ENCODE assay signal across 8 cellular contexts in genomic region chr19:54164369-54165068, GRCh38. TPM values are rescaled to one million over a fixed set of nuclear protein-coding genes. Genes with fewer than 3 reads are reported as not detected.
DNase-seq lines count a peak whose midpoint lies in the region; ATAC-seq and TF ChIP-seq lines count a peak whose summit lies in the region.

No MANE protein-coding gene starts in this region.

- POLR2A ChIA-PET in Panc1 (lab: Charles Lee): interaction anchor here (0.6 kb wide), 1 partner anchor 28 kb away, joined by 9 read pairs; no protein-coding TSS in a partner anchor
- POLR2A ChIA-PET in GM10248 (lab: Yijun Ruan, JAX): no interaction called here

- H3K36me3 ChIP-seq in Panc1 (ENCODE audit: control insufficient read depth, insufficient read depth, low read length): peaks cover 3% of the 10 kb centered on the region; the same call in 1 of the 2 replicates

- H3K4me3 Mint-ChIP-seq in activated naive CD8-positive, alpha-beta T cell: peak overlapping the region; percentile 67

- H3K27me3 Mint-ChIP-seq in activated naive CD8-positive, alpha-beta T cell: no peaks in the 10 kb centered on the region

- DNase-seq in COLO829 (ENCODE audit: low spot score) (peak; percentile 68), Panc1 (ENCODE audit: low read depth, low spot score) (no peak), left kidney (ENCODE audit: low read depth, low spot score) (peak; percentile 64), GM10248 (ENCODE audit: extremely low spot score) (no peak), NCI-H446 (lab: John Stamatoyannopoulos, UW) (no peak)
- DNase-seq in stimulated activated naive CD4-positive, alpha-beta T cell treated with Interleukin-2 at 50 U/mL for 16 hours (lab: John Stamatoyannopoulos, UW): peak; percentile 61

- TF ChIP-seq CTCF in Panc1 (IDR thresholded peaks at IDR 0.05): no peak
- TF ChIP-seq CTCF in GM10248 (IDR thresholded peaks at IDR 0.05; ENCODE audit: control extremely low read depth, extremely low read depth, low read depth, missing control alignments): no peak

- H3K4me3 ChIP-seq in Panc1 (ENCODE audit: low read depth in 2 of 2, low read length in 2 of 2): peak overlapping the region; percentile 30 to 40

- H3K27ac ChIP-seq in Panc1 (ENCODE audit: low read length): no peak overlapping the region

- CTCF ChIA-PET in Panc1 (lab: Charles Lee) (interaction anchor here (0.7 kb wide), 1 partner anchor 25 kb away, joined by 3 read pairs; no protein-coding TSS in a partner anchor), GM10248 (lab: Yijun Ruan, JAX) (interaction anchor here (1.0 to 1.6 kb wide), 2 partner anchors 9 to 23 kb away, joined by 3 to 4 read pairs; partner anchors contain the start of gene TMC4)

- intact Hi-C loops in Panc1 (cut with micrococcal nuclease; ENCODE audit: unreplicated experiment): no loop called here

- no peaks in the 10 kb centered on the region for H3K27me3 ChIP-seq in Panc1 (ENCODE audit: control insufficient read depth, insufficient read depth, low read length)

- H3K4me1 Mint-ChIP-seq in activated naive CD8-positive, alpha-beta T cell (ENCODE audit: low read depth): peaks cover 44% of the 10 kb centered on the region

- no TSS peak for BruUV-seq in Panc1 (replicated peaks; lab: Mats Ljungman, UMichigan)

- no peaks in the 10 kb centered on the region for H3K9me3 Mint-ChIP-seq in activated naive CD8-positive, alpha-beta T cell (ENCODE audit: low read depth)

- no peaks in the 10 kb centered on the region for H3K9me3 ChIP-seq in Panc1 (ENCODE audit: control insufficient read depth, insufficient read depth, low read depth, low read length)

- in situ Hi-C loops in Panc1 (cut with HindIII; ENCODE audit: low pct_unique_long_range_greater_than_20kb, low sequenced_read_pairs): no loop called here

- H3K27ac Mint-ChIP-seq in activated naive CD8-positive, alpha-beta T cell: no peak overlapping the region

- H3K36me3 Mint-ChIP-seq in activated naive CD8-positive, alpha-beta T cell: no peaks in the 10 kb centered on the region

- H3K4me1 ChIP-seq in Panc1 (ENCODE audit: control insufficient read depth, insufficient read depth, low read length): peaks cover 9% of the 10 kb centered on the region

- peak; percentile 56 for ATAC-seq in Panc1
- no peak for ATAC-seq in HG03469 (IDR thresholded peaks at IDR 0.05; ENCODE audit: unreplicated experiment)

RNA-seq across cellular contexts. Expression of gene LENG1, which starts 5.0 kb away (rescaled TPM):
- total RNA-seq in Panc1 (2021; ENCODE audit: unreplicated experiment): 11.2 TPM
- polyA plus RNA-seq in Panc1 (2012; ENCODE audit: insufficient read length): 19.3 TPM

RNA-seq across cellular contexts. Expression of gene TMC4, which starts 8.4 kb away (rescaled TPM):
- total RNA-seq in Panc1 (2021; ENCODE audit: unreplicated experiment): 5.1 TPM
- polyA plus RNA-seq in Panc1 (2012; ENCODE audit: insufficient read length): 8.4 TPM

RNA-seq across cellular contexts. Expression of gene MBOAT7, which starts 24.9 kb away (rescaled TPM):
- 264 TPM for total RNA-seq in Panc1 (2021; ENCODE audit: unreplicated experiment)
- polyA plus RNA-seq in Panc1 (2012; ENCODE audit: insufficient read length): 301 TPM

RNA-seq across cellular contexts. Expression of gene TSEN34, which starts 26.6 kb away (rescaled TPM):
- 194 TPM for total RNA-seq in Panc1 (2021; ENCODE audit: unreplicated experiment)
- polyA plus RNA-seq in Panc1 (2012; ENCODE audit: insufficient read length): 160 TPM

RNA-seq across cellular contexts. Expression of gene CNOT3, which starts 27.0 kb away (rescaled TPM):
- total RNA-seq in Panc1 (2021; ENCODE audit: unreplicated experiment): 111 TPM
- polyA plus RNA-seq in Panc1 (2012; ENCODE audit: insufficient read length): 184 TPM

Comparison
In these comparisons a context has a peak if more than half of its experiments do, and no peak if none do; other contexts are left out.
1. DNase-seq: peak in COLO829 (single experiment), left kidney (single experiment) and stimulated activated naive CD4-positive, alpha-beta T cell treated with Interleukin-2 at 50 U/mL for 16 hours (single experiment); none in Panc1 (single experiment), GM10248 (single experiment) and NCI-H446 (0 of 2).